ENCODE assay signal across 8 cellular contexts in the genomic region with DNA sequence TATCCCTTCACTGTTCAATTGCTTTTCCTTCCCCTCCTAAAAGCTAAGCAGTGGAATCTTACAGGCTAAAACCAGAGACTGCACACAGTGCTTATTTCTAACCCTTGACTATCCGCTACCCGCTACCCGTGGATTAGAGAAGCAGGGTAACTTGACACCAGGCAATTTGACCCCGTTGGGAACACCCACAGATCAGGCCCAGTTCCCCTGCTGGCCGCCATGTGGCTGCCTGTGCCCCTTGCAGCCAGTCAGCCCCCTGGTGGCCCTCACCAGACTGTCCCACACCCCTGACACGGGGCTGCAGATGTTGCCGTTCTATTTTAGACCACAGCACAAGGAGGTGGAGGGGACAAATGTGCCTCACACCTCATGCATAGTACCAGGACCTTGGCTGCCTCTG.
DNase-seq lines count a peak whose midpoint lies in the region; ATAC-seq, FAIRE-seq and TF ChIP-seq lines count a peak whose summit lies in the region.
"Had no signal": no experiment of that assay in that cellular context is flagged by ENCODE, and none has a peak within 500 bp of the region (broad histone marks: within the 10 kb centered on the region; RNA-seq: fewer than 3 reads in every experiment).

No MANE protein-coding gene starts in this region.

- ATAC-seq in HG02798 (IDR thresholded peaks at IDR 0.05; ENCODE audit: poor library complexity, unreplicated experiment) (peak; percentile 59), memory B cell (ENCODE audit: low read depth) (peak; percentile 49), GM21528 (IDR thresholded peaks at IDR 0.05; ENCODE audit: low FRiP score, unreplicated experiment) (no peak)

- peaks cover 6% of the 10 kb centered on the region for H3K27me3 Mint-ChIP-seq in memory B cell

- H3K36me3 ChIP-seq in kidney (ENCODE audit: control insufficient read depth in 1 of 2, insufficient read depth in 2 of 2, low read length in 2 of 2), result no peaks in the 10 kb centered on the region

- no peaks in the 10 kb centered on the region for H3K9me3 ChIP-seq in kidney (ENCODE audit: control insufficient read depth in 1 of 2, low read length in 2 of 2)

- H3K4me3 Mint-ChIP-seq in memory B cell, result no peak overlapping the region

- no peak overlapping the region for H3K4me3 ChIP-seq in kidney (ENCODE audit: low read length in 2 of 2)

- no peak for FAIRE-seq in kidney (lab: Jason Lieb, UNC)

- no peak overlapping the region for H3K27ac Mint-ChIP-seq in memory B cell

- DNase-seq in GM10266 (ENCODE audit: extremely low spot score) (no peak), SHP77 (lab: John Stamatoyannopoulos, UW) (peak; percentile 17 to 52), memory B cell (ENCODE audit: low spot score in 2 of 2) (no peak), kidney (no peak), GDM1 (lab: John Stamatoyannopoulos, UW) (no peak)

- intact Hi-C loops in kidney (cut with DNase I), result no loop called here

- no peaks in the 10 kb centered on the region for H3K36me3 Mint-ChIP-seq in memory B cell

- no peak overlapping the region for H3K27ac ChIP-seq in kidney (ENCODE audit: low read depth in 2 of 2, low read length in 2 of 2)
- H3K27ac ChIP-seq: parathyroid adenoma had no signal

- no peaks in the 10 kb centered on the region for H3K9me3 Mint-ChIP-seq in memory B cell

- TF ChIP-seq CTCF in GM10266 (IDR thresholded peaks at IDR 0.05; ENCODE audit: control insufficient read depth, insufficient read depth, low read depth, missing control alignments) (peak; percentile 30), kidney (IDR thresholded peaks at IDR 0.05; ENCODE audit: borderline replicate concordance, extremely low read depth, insufficient read depth) (no peak)

- no peaks in the 10 kb centered on the region for H3K4me1 ChIP-seq in kidney (ENCODE audit: control insufficient read depth in 1 of 2, insufficient read depth in 1 of 2, low read depth in 1 of 2, low read length in 2 of 2)
- H3K4me1 ChIP-seq: parathyroid adenoma had no signal

- H3K9ac ChIP-seq in kidney (ENCODE audit: low read length in 2 of 2), result no peak overlapping the region
- H3K9ac ChIP-seq: parathyroid adenoma had no signal

- H3K4me1 Mint-ChIP-seq in memory B cell, result peaks cover 12% of the 10 kb centered on the region

Comparison
In these comparisons a context has a peak if more than half of its experiments do, and no peak if none do; other contexts are left out.
1. DNase-seq: peak in SHP77 (2 of 2); none in GM10266 (single experiment), memory B cell (0 of 2), kidney (single experiment) and GDM1 (single experiment).